7 cellular contexts compared by ENCODE assay signal in the genomic region with DNA sequence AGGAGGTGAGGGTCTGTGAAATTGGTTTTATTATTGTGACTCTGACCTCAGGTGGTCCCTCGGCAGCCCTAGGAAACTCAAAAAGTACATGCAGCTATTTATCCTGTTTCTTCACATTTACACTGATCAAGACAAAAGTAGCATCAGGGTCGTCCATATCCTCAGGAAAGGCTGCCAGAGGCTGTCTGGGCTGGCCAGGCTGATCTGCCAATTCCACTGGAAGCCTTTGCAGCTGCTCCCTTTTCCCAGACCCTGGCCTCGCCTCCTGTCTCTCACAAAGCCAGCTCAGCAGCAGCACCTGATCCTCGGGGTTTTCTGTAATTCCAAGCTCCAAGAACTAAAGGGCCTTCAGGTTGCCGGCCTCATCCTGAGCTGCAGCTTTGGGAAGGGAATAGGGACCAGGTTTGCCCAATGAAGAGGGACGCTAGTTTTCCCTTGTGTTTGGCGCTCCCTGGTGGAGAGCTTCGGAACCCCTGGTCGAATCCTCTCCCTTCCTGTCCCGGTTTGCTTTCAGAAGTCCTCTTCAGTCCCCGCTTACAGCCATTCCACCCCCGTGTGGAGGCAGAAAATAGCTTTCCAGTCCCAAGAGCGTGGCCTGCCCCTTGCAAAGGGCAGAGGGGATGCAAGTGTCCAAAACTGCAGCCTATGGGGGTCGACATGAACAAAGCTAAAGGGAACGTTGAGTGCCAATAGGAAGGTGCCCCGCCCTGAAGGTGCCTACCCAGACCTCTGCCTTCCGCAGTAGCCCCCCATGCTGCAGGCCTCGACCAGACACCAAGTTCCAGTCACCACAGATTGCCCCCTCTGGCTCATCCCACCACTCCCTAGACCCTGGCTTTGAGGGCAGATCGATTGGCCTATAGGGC. TPM values are rescaled to one million over a fixed set of nuclear protein-coding genes. Genes with fewer than 3 reads are reported as not detected.
DNase-seq lines count a peak whose midpoint lies in the region; ATAC-seq and TF ChIP-seq lines count a peak whose summit lies in the region.

No MANE protein-coding gene starts in this region.

- peak; percentile 4 for DNase-seq in NCI-H128 (lab: John Stamatoyannopoulos, UW; ENCODE audit: unreplicated experiment)
- DNase-seq in activated CD4-positive, alpha-beta T cell treated with anti-CD3 and anti-CD28 coated beads for 24 hours (ENCODE audit: low read depth in 2 of 2) = peak; percentile 50 to 66
- DNase-seq in cerebellum (ENCODE audit: low spot score) = peak; percentile 39
- DNase-seq in left kidney (ENCODE audit: low read depth, low spot score) = peak; percentile 90
- DNase-seq in stimulated activated CD4-positive, alpha-beta T cell treated with anti-CD3 and anti-CD28 coated beads, Interleukin-4, amount 100 ng/mL, for 24 hours = peak; percentile 67

- TF ChIP-seq CTCF in GM12872 (IDR thresholded peaks at IDR 0.05; ENCODE audit: insufficient read depth, low read depth, low read length) = peak; percentile 94

- no peak for ATAC-seq in GM21360 (IDR thresholded peaks at IDR 0.05; ENCODE audit: unreplicated experiment)

RNA-seq across cellular contexts. Expression of gene MFSD6L, which starts 13.4 kb away (rescaled TPM):
- total RNA-seq in cerebellum = 0.09 TPM

RNA-seq across cellular contexts. Expression of gene SPDYE4, which starts 27.4 kb away (rescaled TPM):
- total RNA-seq in cerebellum = not detected

RNA-seq across cellular contexts. Expression of gene CCDC42, which starts 41.1 kb away (rescaled TPM):
- total RNA-seq in cerebellum = not detected

Comparison
In these comparisons a context has a peak if more than half of its experiments do, and no peak if none do; other contexts are left out.
1. DNase-seq: peak in every context shown above with its lines; median percentile 90 in left kidney; 67 in stimulated activated CD4-positive, alpha-beta T cell treated with anti-CD3 and anti-CD28 coated beads, Interleukin-4, amount 100 ng/mL, for 24 hours; 58 in activated CD4-positive, alpha-beta T cell treated with anti-CD3 and anti-CD28 coated beads for 24 hours; 39 in cerebellum; 4 in NCI-H128.